Comparison of ENCODE assay signal across 1 cellular context in the genomic region with DNA sequence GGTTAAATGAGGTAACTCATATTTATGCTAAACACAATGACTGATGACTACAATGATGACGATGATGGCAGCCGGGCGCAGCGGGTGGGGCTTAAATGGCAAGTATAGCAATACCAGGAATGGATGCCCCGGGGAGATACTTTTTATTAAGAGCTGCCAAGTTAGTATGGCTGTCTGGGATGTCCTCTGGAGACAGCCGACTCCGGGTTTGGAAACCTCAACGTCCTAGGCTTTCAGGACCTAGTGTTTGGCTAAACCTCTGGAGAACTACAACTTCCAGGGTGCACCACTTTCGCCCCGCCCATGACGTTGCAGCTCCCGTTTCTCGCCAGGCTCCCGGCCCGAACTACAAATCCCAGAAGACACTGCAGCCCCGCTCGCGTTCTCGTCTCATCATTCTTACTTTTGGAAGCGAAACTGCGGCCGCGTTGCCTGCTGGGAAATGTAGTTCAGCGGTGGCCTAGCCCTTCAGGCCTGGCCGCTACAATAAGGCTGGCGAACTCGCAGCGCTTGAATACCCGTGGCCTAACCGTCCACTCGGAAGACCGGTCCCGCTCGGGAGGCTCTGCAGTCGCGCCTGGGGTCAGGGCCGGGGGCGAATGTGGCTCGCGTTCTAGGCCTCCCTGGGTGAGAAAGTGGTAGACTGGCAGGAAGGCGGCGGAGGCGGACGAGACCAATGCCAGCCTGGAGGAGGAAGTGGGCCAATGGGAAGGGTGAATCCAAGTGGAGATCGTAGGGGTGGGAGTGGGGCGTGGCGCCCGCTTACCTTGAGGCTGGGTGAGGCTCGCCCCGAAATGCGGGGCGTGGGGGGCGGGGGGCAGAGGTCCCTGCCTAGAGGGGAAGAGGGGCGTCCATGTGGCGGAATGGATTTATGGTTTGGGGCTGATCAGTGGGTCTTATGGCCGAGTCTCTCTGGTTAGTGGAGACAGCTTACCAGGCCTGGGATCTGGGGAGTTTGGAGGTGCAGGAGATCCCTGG.
TF ChIP-seq lines count a peak whose summit lies in the region.

A gene (plus strand): TSS at position 463 of the 978 bp plus-strand sequence. CDS start 2,221 bp downstream, outside the sequence.

TF ChIP-seq in liver, 16 proteins besides CTCF, POLR2A, EP300 and RAD21 (continued from another document):
- TF ChIP-seq HNF4G (IDR thresholded peaks at IDR 0.05): no peak
